ENCODE assay signal across 13 cellular contexts in the genomic region with DNA sequence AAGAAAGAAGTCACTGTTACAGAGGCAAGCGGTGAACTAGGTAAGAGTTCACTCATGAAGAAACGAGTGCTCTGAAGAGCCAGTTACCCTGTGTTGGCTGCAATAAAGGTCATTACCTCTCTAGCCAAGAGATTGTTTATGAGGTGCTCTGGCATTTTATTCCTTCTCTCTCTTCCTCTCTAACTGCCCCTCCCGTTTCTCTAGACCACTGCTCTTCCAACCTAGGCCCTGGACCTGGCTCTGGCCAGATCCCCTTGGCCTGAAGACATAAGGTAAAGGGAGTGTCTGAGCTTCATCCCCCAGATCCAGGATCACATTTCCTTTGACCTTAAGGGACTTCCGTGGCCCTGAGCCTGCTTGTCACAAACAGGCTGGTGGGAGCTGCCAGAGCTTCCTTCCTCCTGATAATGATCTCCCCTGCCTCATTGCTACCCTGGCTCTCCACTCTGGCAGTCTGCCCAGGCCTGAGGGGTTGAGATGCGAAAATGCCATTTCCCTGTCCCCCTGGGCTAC. TPM values are rescaled to one million over a fixed set of nuclear protein-coding genes. Genes with fewer than 3 reads are reported as not detected.
DNase-seq lines count a peak whose midpoint lies in the region; ATAC-seq and TF ChIP-seq lines count a peak whose summit lies in the region.
"Had no signal": no experiment of that assay in that cellular context is flagged by ENCODE, and none has a peak within 500 bp of the region (broad histone marks: within the 10 kb centered on the region; RNA-seq: fewer than 3 reads in every experiment).

No MANE protein-coding gene starts in this region.

- peak in 56 of 76 experiments; percentile 7 to 72 (median 38) for DNase-seq in HUDEP-2 (lab: John Stamatoyannopoulos, UW; ENCODE audit: unreplicated experiment in 76 of 76)
- peak; percentile 40 for DNase-seq in SHP77 treated with DMSO at 0.1 percent for 48 hours (lab: John Stamatoyannopoulos, UW)
- DNase-seq in erythroblast (lab: John Stamatoyannopoulos, UW): peak; percentile 48 to 52
- DNase-seq in A172 (ENCODE audit: low spot score): no peak
- no peak for DNase-seq in activated T-helper 1 cell treated with anti-CD3 and anti-CD28 coated beads, Interleukin-12 subunit alpha, Interleukin-12 subunit beta, Interleukin-2, Interleukin-4 antibody, amounts not matched to agents 30 ng/mL and 10 ng/mL and 1 ng/mL, durations not matched to agents 14 hours and 24 hours and 36 hours (ENCODE audit: low spot score)
- DNase-seq: EL, immature natural killer cell, substantia nigra had no signal

- no peak for TF ChIP-seq POLR2A in erythroblast (IDR thresholded peaks at IDR 0.05; ENCODE audit: low read length)

- intact Hi-C loops in activated T-helper 1 cell treated with anti-CD3 and anti-CD28 coated beads, Interleukin-12 subunit alpha, Interleukin-12 subunit beta, Interleukin-2, Interleukin-4 antibody, amounts not matched to agents 30 ng/mL and 10 ng/mL and 1 ng/mL, durations not matched to agents 14 hours and 24 hours and 36 hours (cut with micrococcal nuclease): no loop called here

- H3K4me3 ChIP-seq in skeletal muscle tissue (ENCODE audit: low read length in 3 of 3): peak overlapping the region in 1 of 3 donors; percentile 32
- H3K4me3 ChIP-seq: esophagus muscularis mucosa had no signal

- peak overlapping the region; percentile 48 for H3K27ac ChIP-seq in skeletal muscle tissue (ENCODE audit: low read depth, low read length)
- H3K27ac ChIP-seq: esophagus muscularis mucosa had no signal

- no peaks in the 10 kb centered on the region for H3K9me3 ChIP-seq in skeletal muscle tissue (ENCODE audit: control insufficient read depth in 3 of 3, low read length in 3 of 3)
- H3K9me3 ChIP-seq: esophagus muscularis mucosa had no signal

- H3K27ac Mint-ChIP-seq in activated T-helper 1 cell treated with anti-CD3 and anti-CD28 coated beads, Interleukin-12 subunit alpha, Interleukin-12 subunit beta, Interleukin-2, Interleukin-4 antibody, amounts not matched to agents 30 ng/mL and 10 ng/mL and 1 ng/mL, durations not matched to agents 14 hours and 24 hours and 36 hours: no peak overlapping the region
- H3K27ac Mint-ChIP-seq: immature natural killer cell; T-helper 2 cell treated with Interferon-gamma antibody and Interleukin-4, amounts not matched to agents 5 μg/mL and 100 μg/mL, for 36 hours had no signal

- no peaks in the 10 kb centered on the region for H3K36me3 ChIP-seq in skeletal muscle tissue (ENCODE audit: control insufficient read depth in 3 of 3, insufficient read depth in 3 of 3, low read length in 3 of 3)
- H3K36me3 ChIP-seq: esophagus muscularis mucosa had no signal

- H3K4me3 Mint-ChIP-seq in activated T-helper 1 cell treated with anti-CD3 and anti-CD28 coated beads, Interleukin-12 subunit alpha, Interleukin-12 subunit beta, Interleukin-2, Interleukin-4 antibody, amounts not matched to agents 30 ng/mL and 10 ng/mL and 1 ng/mL, durations not matched to agents 14 hours and 24 hours and 36 hours: no peak overlapping the region
- H3K4me3 Mint-ChIP-seq: immature natural killer cell; neural crest cell; T-helper 2 cell treated with Interferon-gamma antibody and Interleukin-4, amounts not matched to agents 5 μg/mL and 100 μg/mL, for 36 hours had no signal

- no peaks in the 10 kb centered on the region for H3K9me3 Mint-ChIP-seq in activated T-helper 1 cell treated with anti-CD3 and anti-CD28 coated beads, Interleukin-12 subunit alpha, Interleukin-12 subunit beta, Interleukin-2, Interleukin-4 antibody, amounts not matched to agents 30 ng/mL and 10 ng/mL and 1 ng/mL, durations not matched to agents 14 hours and 24 hours and 36 hours
- H3K9me3 Mint-ChIP-seq: immature natural killer cell; neural crest cell; T-helper 2 cell treated with Interferon-gamma antibody and Interleukin-4, amounts not matched to agents 5 μg/mL and 100 μg/mL, for 36 hours had no signal

- no peak for ATAC-seq in HG03469 (IDR thresholded peaks at IDR 0.05; ENCODE audit: unreplicated experiment)

- H3K36me3 Mint-ChIP-seq in activated T-helper 1 cell treated with anti-CD3 and anti-CD28 coated beads, Interleukin-12 subunit alpha, Interleukin-12 subunit beta, Interleukin-2, Interleukin-4 antibody, amounts not matched to agents 30 ng/mL and 10 ng/mL and 1 ng/mL, durations not matched to agents 14 hours and 24 hours and 36 hours (ENCODE audit: low read depth): no peaks in the 10 kb centered on the region
- H3K36me3 Mint-ChIP-seq: immature natural killer cell had no signal

- peaks cover 19% of the 10 kb centered on the region for H3K27me3 Mint-ChIP-seq in activated T-helper 1 cell treated with anti-CD3 and anti-CD28 coated beads, Interleukin-12 subunit alpha, Interleukin-12 subunit beta, Interleukin-2, Interleukin-4 antibody, amounts not matched to agents 30 ng/mL and 10 ng/mL and 1 ng/mL, durations not matched to agents 14 hours and 24 hours and 36 hours (ENCODE audit: insufficient read depth)

- no peaks in the 10 kb centered on the region for H3K4me1 Mint-ChIP-seq in activated T-helper 1 cell treated with anti-CD3 and anti-CD28 coated beads, Interleukin-12 subunit alpha, Interleukin-12 subunit beta, Interleukin-2, Interleukin-4 antibody, amounts not matched to agents 30 ng/mL and 10 ng/mL and 1 ng/mL, durations not matched to agents 14 hours and 24 hours and 36 hours (ENCODE audit: low read depth)
- H3K4me1 Mint-ChIP-seq: immature natural killer cell had no signal

- H3K4me1 ChIP-seq in skeletal muscle tissue (ENCODE audit: control insufficient read depth in 3 of 3, insufficient read depth in 3 of 3, low read length in 3 of 3): peaks cover 39 to 68% (median 50%) of the 10 kb centered on the region in 3 donors

- H3K9ac ChIP-seq in skeletal muscle tissue (ENCODE audit: low read depth in 1 of 3, low read length in 3 of 3): peak overlapping the region in 1 of 3 donors; percentile 24

- H3K27me3 ChIP-seq in skeletal muscle tissue (ENCODE audit: control insufficient read depth in 3 of 3, insufficient read depth in 3 of 3, low read length in 3 of 3): no peaks in the 10 kb centered on the region
- H3K27me3 ChIP-seq: esophagus muscularis mucosa had no signal

RNA-seq across cellular contexts. Expression of gene RNASE7, which starts 2.0 kb away (rescaled TPM):
- not detected for total RNA-seq in skeletal muscle tissue
- not detected in 2 replicates for total RNA-seq in A172 (2014; rRNA removed; shearing (Covaris generic))
- not detected in 2 replicates for total RNA-seq in activated T-helper 1 cell treated with anti-CD3 and anti-CD28 coated beads, Interleukin-12 subunit alpha, Interleukin-12 subunit beta, Interleukin-2, Interleukin-4 antibody, amounts not matched to agents 30 ng/mL and 10 ng/mL and 1 ng/mL, durations not matched to agents 14 hours and 24 hours and 36 hours
- total RNA-seq: esophagus muscularis mucosa, neural crest cell had no signal

RNA-seq across cellular contexts. Expression of gene RNASE13, which starts 9.6 kb away (rescaled TPM):
- not detected for total RNA-seq in skeletal muscle tissue
- not detected in 2 replicates for total RNA-seq in A172 (2014; rRNA removed; shearing (Covaris generic))
- total RNA-seq in activated T-helper 1 cell treated with anti-CD3 and anti-CD28 coated beads, Interleukin-12 subunit alpha, Interleukin-12 subunit beta, Interleukin-2, Interleukin-4 antibody, amounts not matched to agents 30 ng/mL and 10 ng/mL and 1 ng/mL, durations not matched to agents 14 hours and 24 hours and 36 hours: not detected in 2 replicates
- total RNA-seq: esophagus muscularis mucosa, neural crest cell had no signal

RNA-seq across cellular contexts. Expression of gene RNASE8, which starts 13.5 kb away (rescaled TPM):
- total RNA-seq in skeletal muscle tissue: not detected
- total RNA-seq in A172 (2014; rRNA removed; shearing (Covaris generic)): not detected in 2 replicates
- not detected in 2 replicates for total RNA-seq in activated T-helper 1 cell treated with anti-CD3 and anti-CD28 coated beads, Interleukin-12 subunit alpha, Interleukin-12 subunit beta, Interleukin-2, Interleukin-4 antibody, amounts not matched to agents 30 ng/mL and 10 ng/mL and 1 ng/mL, durations not matched to agents 14 hours and 24 hours and 36 hours
- total RNA-seq: esophagus muscularis mucosa, neural crest cell had no signal

RNA-seq across cellular contexts. Expression of gene TPPP2, which starts 14.1 kb away (rescaled TPM):
- not detected for total RNA-seq in skeletal muscle tissue
- total RNA-seq in A172 (2014; rRNA removed; shearing (Covaris generic)): not detected in 2 replicates
- not detected in 2 replicates for total RNA-seq in activated T-helper 1 cell treated with anti-CD3 and anti-CD28 coated beads, Interleukin-12 subunit alpha, Interleukin-12 subunit beta, Interleukin-2, Interleukin-4 antibody, amounts not matched to agents 30 ng/mL and 10 ng/mL and 1 ng/mL, durations not matched to agents 14 hours and 24 hours and 36 hours
- total RNA-seq: esophagus muscularis mucosa, neural crest cell had no signal

RNA-seq across cellular contexts. Expression of gene NDRG2, which starts 19.3 kb away (rescaled TPM):
- total RNA-seq in skeletal muscle tissue: 162 TPM
- 7.5 and 9.0 TPM in 2 replicates for total RNA-seq in A172 (2014; rRNA removed; shearing (Covaris generic))
- total RNA-seq in activated T-helper 1 cell treated with anti-CD3 and anti-CD28 coated beads, Interleukin-12 subunit alpha, Interleukin-12 subunit beta, Interleukin-2, Interleukin-4 antibody, amounts not matched to agents 30 ng/mL and 10 ng/mL and 1 ng/mL, durations not matched to agents 14 hours and 24 hours and 36 hours: 1.5 and 1.6 TPM in 2 replicates

Comparison
In these comparisons a context has a peak if more than half of its experiments do, and no peak if none do; other contexts are left out.
1. DNase-seq: peak in HUDEP-2 (56 of 76), SHP77 treated with DMSO at 0.1 percent for 48 hours (single experiment) and erythroblast (2 of 2); none in A172 (single experiment) and activated T-helper 1 cell treated with anti-CD3 and anti-CD28 coated beads, Interleukin-12 subunit alpha, Interleukin-12 subunit beta, Interleukin-2, Interleukin-4 antibody, amounts not matched to agents 30 ng/mL and 10 ng/mL and 1 ng/mL, durations not matched to agents 14 hours and 24 hours and 36 hours (single experiment).